ENCODE assay signal across 8 cellular contexts in the genomic region with DNA sequence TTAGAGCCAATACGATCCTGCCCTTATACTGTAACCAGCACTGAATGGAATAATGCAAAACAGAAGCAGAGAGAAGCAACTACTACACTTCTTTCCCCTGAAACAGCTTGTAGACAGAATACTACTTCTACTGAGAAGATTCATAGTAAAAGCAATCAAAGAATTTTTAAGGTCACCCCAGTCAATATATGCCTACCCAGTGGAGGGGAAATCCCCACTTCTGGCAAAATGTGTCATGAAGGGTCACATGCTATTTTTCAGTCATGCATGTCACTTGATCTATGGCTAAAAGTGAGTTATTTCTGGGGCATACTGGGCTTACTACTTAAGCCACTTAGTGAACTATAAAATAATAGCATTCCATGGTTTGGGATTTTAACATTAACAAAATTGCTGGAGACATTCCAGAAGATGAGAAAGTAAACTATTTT. TPM values are rescaled to one million over a fixed set of nuclear protein-coding genes. Genes with fewer than 3 reads are reported as not detected.
DNase-seq lines count a peak whose midpoint lies in the region; ATAC-seq and TF ChIP-seq lines count a peak whose summit lies in the region.

No MANE protein-coding gene starts in this region.

- CTCF ChIA-PET in activated B cell treated with CpG ODN at 0.5 μM for 24 hours (lab: Charles Lee): interaction anchor here (0.6 to 1.6 kb wide), 4 partner anchors 23 to 254 kb away, joined by 3 to 6 read pairs (median 4); no protein-coding TSS in a partner anchor

- no peak for DNase-seq in activated B cell treated with CpG ODN at 0.5 μM for 24 hours
- peak; percentile 79 for DNase-seq in osteoblast (ENCODE audit: insufficient read length, low spot score, missing footprints)
- DNase-seq in colonic mucosa: no peak
- no peak for DNase-seq in DMS79 treated with DMSO at 0.1 percent for 48 hours (lab: John Stamatoyannopoulos, UW)
- no peak for DNase-seq in right cardiac atrium
- no peak for DNase-seq in COR-L47 (lab: John Stamatoyannopoulos, UW)

- ATAC-seq in GM18858 (IDR thresholded peaks at IDR 0.05; ENCODE audit: unreplicated experiment) (peak; percentile 81), HG02588 (IDR thresholded peaks at IDR 0.05; ENCODE audit: unreplicated experiment) (peak; percentile 79), activated B cell treated with CpG ODN at 0.5 μM for 24 hours (ENCODE audit: low read depth) (peak; percentile 91), right cardiac atrium (no peak)

- H4K20me1 ChIP-seq in osteoblast (ENCODE audit: insufficient read depth, low read length): peaks cover 7% of the 10 kb centered on the region

- H3K4me3 Mint-ChIP-seq in activated B cell treated with CpG ODN at 0.5 μM for 24 hours: peak overlapping the region; percentile 57

- H2AFZ ChIP-seq in osteoblast (ENCODE audit: low read length): no peak overlapping the region

- H3K9ac ChIP-seq in colonic mucosa (ENCODE audit: low read depth in 2 of 2, low read length in 2 of 2): no peak overlapping the region

- no peaks in the 10 kb centered on the region for H3K9me3 Mint-ChIP-seq in activated B cell treated with CpG ODN at 0.5 μM for 24 hours

- H3K27ac ChIP-seq in osteoblast (ENCODE audit: low read depth, low read length): peak overlapping the region; percentile 5
- H3K27ac ChIP-seq in colonic mucosa: no peak overlapping the region
- no peak overlapping the region for H3K27ac ChIP-seq in right cardiac atrium (ENCODE audit: low read length)

- H3K4me3 ChIP-seq in osteoblast (ENCODE audit: insufficient read depth, low read length): no peak overlapping the region
- H3K4me3 ChIP-seq in colonic mucosa: no peak overlapping the region
- H3K4me3 ChIP-seq in right cardiac atrium (ENCODE audit: low read length): no peak overlapping the region

- H3K79me2 ChIP-seq in osteoblast (ENCODE audit: insufficient read depth, low read length): no peaks in the 10 kb centered on the region

- TF ChIP-seq CTCF in activated B cell treated with CpG ODN at 0.5 μM for 24 hours (IDR thresholded peaks at IDR 0.05) (no peak), osteoblast (IDR thresholded peaks at IDR 0.05; ENCODE audit: extremely low read depth, low read depth, low read length) (no peak), colonic mucosa (IDR thresholded peaks at IDR 0.05) (no peak)

- H3K4me1 ChIP-seq in osteoblast (ENCODE audit: insufficient read depth, low read length) (peaks cover 12% of the 10 kb centered on the region), colonic mucosa (no peaks in the 10 kb centered on the region), right cardiac atrium (ENCODE audit: control insufficient read depth, insufficient read depth, low read length) (no peaks in the 10 kb centered on the region)

- H3K4me1 Mint-ChIP-seq in activated B cell treated with CpG ODN at 0.5 μM for 24 hours: peaks cover 37% of the 10 kb centered on the region

- H3K4me2 ChIP-seq in osteoblast (ENCODE audit: insufficient read depth, low read length): no peak overlapping the region

- POLR2A ChIA-PET in activated B cell treated with CpG ODN at 0.5 μM for 24 hours (lab: Charles Lee): interaction anchor here (0.5 to 4.2 kb wide), 11 partner anchors 9 to 261 kb away, joined by 3 to 57 read pairs (median 5); a partner anchor contains a TSS

- no peaks in the 10 kb centered on the region for H3K27me3 ChIP-seq in osteoblast (ENCODE audit: insufficient read depth, low read length)
- no peaks in the 10 kb centered on the region for H3K27me3 ChIP-seq in colonic mucosa
- H3K27me3 ChIP-seq in right cardiac atrium (ENCODE audit: control insufficient read depth, insufficient read depth): no peaks in the 10 kb centered on the region

- H3K36me3 ChIP-seq in osteoblast (ENCODE audit: insufficient read depth, low read length) (peaks cover 51% of the 10 kb centered on the region), colonic mucosa (peaks cover 10% of the 10 kb centered on the region)

- 93% methylated on average over 1 of the region's 1 CpG for WGBS in right cardiac atrium

- H3K36me3 Mint-ChIP-seq in activated B cell treated with CpG ODN at 0.5 μM for 24 hours (ENCODE audit: low read depth): peaks cover 66% of the 10 kb centered on the region

- H3K9me3 ChIP-seq in osteoblast (ENCODE audit: low read depth, low read length): no peaks in the 10 kb centered on the region
- H3K9me3 ChIP-seq in colonic mucosa: no peaks in the 10 kb centered on the region
- no peaks in the 10 kb centered on the region for H3K9me3 ChIP-seq in right cardiac atrium (ENCODE audit: control insufficient read depth, low read length)

- intact Hi-C loops in activated B cell treated with CpG ODN at 0.5 μM for 24 hours (cut with micrococcal nuclease) (loop anchor here (1.0 to 5.0 kb wide), 6 partner anchors 8 to 127 kb away; no protein-coding TSS in a partner anchor), colonic mucosa (cut with DNase I) (no loop called here), right cardiac atrium (cut with DNase I) (no loop called here)

- peak overlapping the region; percentile 86 for H3K27ac Mint-ChIP-seq in activated B cell treated with CpG ODN at 0.5 μM for 24 hours

- no peaks in the 10 kb centered on the region for H3K27me3 Mint-ChIP-seq in activated B cell treated with CpG ODN at 0.5 μM for 24 hours

RNA-seq across cellular contexts. Expression of a gene that starts 25.6 kb away (rescaled TPM):
- total RNA-seq in activated B cell treated with CpG ODN at 0.5 μM for 24 hours (145 and 164 TPM in 2 replicates), osteoblast (under 0.01 TPM in 2 replicates), colonic mucosa (1 to 10 TPM; 5.0 to 9.7 TPM), right cardiac atrium (1 to 10 TPM; 3.0 to 4.6 (median 4.2) TPM)
- polyA plus RNA-seq in right cardiac atrium: 1.6 TPM

RNA-seq across cellular contexts. Expression of a gene that starts 52.8 kb away (rescaled TPM):
- total RNA-seq in activated B cell treated with CpG ODN at 0.5 μM for 24 hours (4.1 and 4.4 TPM in 2 replicates), osteoblast (0.88 and 1.1 TPM in 2 replicates), colonic mucosa (1 to 10 TPM in 1 of 2 donors, under 1 TPM in 1; 0.64 to 1.1 TPM), right cardiac atrium (under 1 TPM; 0.23 to 0.28 (median 0.24) TPM)
- polyA plus RNA-seq in right cardiac atrium: 0.36 TPM

Comparison
In these comparisons a context has a peak if more than half of its experiments do, and no peak if none do; other contexts are left out.
1. ATAC-seq: peak in GM18858 (single experiment), HG02588 (single experiment) and activated B cell treated with CpG ODN at 0.5 μM for 24 hours (single experiment); none in right cardiac atrium (0 of 2).
2. RNA of a gene that starts 25.6 kb away (total RNA-seq): 145 to 164 TPM in activated B cell treated with CpG ODN at 0.5 μM for 24 hours; 5.0 to 9.7 TPM in colonic mucosa, 3.0 to 4.6 TPM in right cardiac atrium and under 0.01 TPM in osteoblast; every median in the first group is over 10 times any median in the second.